ENCODE assay signal across 10 cellular contexts in the genomic region with DNA sequence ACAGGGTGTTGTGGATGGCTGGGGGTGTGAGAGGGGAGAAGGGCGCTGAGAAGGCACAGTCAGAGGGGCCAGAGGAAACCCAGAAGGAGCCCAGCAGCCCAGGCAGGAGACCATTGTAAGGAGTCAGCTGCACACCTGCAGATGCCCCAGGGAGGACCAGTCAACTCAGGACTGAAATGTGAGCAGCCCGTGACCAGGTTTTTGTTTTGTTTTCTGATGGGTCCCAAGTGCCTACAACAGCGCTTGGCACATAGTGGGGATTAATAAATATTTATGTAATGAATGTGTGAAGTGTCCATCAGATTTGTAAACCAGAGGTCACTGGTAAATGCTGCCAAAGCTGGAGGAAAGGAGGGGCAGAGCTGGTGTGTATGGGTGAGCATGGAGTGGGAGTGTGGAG. TPM values are rescaled to one million over a fixed set of nuclear protein-coding genes. Genes with fewer than 3 reads are reported as not detected.
DNase-seq lines count a peak whose midpoint lies in the region; ATAC-seq and TF ChIP-seq lines count a peak whose summit lies in the region.
"Had no signal": no experiment of that assay in that cellular context is flagged by ENCODE, and none has a peak within 500 bp of the region (broad histone marks: within the 10 kb centered on the region; RNA-seq: fewer than 3 reads in every experiment).

No MANE protein-coding gene starts in this region.

- TF ChIP-seq CTCF in omental fat pad (IDR thresholded peaks at IDR 0.05): no peak
- TF ChIP-seq CTCF in stomach (IDR thresholded peaks at IDR 0.05): no peak

- WGBS in stomach, 5 donors: 72 to 92% (median 85%) methylated on average over 3 of the region's 3 CpGs

- H3K4me1 Mint-ChIP-seq in stimulated activated effector memory CD8-positive, alpha-beta T cell treated with anti-CD3 and anti-CD28 coated beads, Interleukin-12 subunit alpha, Interleukin-12 subunit beta, amount 100 ng/mL, for 72 hours: peaks cover 57% of the 10 kb centered on the region

- H3K36me3 Mint-ChIP-seq in stimulated activated effector memory CD8-positive, alpha-beta T cell treated with anti-CD3 and anti-CD28 coated beads, Interleukin-12 subunit alpha, Interleukin-12 subunit beta, amount 100 ng/mL, for 72 hours: peaks cover 5% of the 10 kb centered on the region

- TF ChIP-seq POLR2A in stomach (IDR thresholded peaks at IDR 0.05): no peak

- peak; percentile 84 for ATAC-seq in HG02588 (IDR thresholded peaks at IDR 0.05; ENCODE audit: unreplicated experiment)
- ATAC-seq in HG03520 (IDR thresholded peaks at IDR 0.05; ENCODE audit: unreplicated experiment): peak; percentile 75
- ATAC-seq in stimulated activated effector memory CD8-positive, alpha-beta T cell treated with anti-CD3 and anti-CD28 coated beads, Interleukin-12 subunit alpha, Interleukin-12 subunit beta, amount 100 ng/mL, for 72 hours: peak; percentile 21
- ATAC-seq in omental fat pad (ENCODE audit: low FRiP score): no peak

- H3K9me3 ChIP-seq in stomach: no peaks in the 10 kb centered on the region
- H3K9me3 ChIP-seq: esophagus muscularis mucosa had no signal

- peak overlapping the region; percentile 62 for H3K27ac Mint-ChIP-seq in stimulated activated effector memory CD8-positive, alpha-beta T cell treated with anti-CD3 and anti-CD28 coated beads, Interleukin-12 subunit alpha, Interleukin-12 subunit beta, amount 100 ng/mL, for 72 hours

- H3K27ac ChIP-seq in stomach: peak overlapping the region in 1 of 5 donors; percentile 18
- H3K27ac ChIP-seq: 22Rv1 had no signal

- intact Hi-C loops in stomach (cut with DNase I; ENCODE audit: low total_unique reads): no loop called here

- H3K36me3 ChIP-seq in stomach: no peaks in the 10 kb centered on the region
- H3K36me3 ChIP-seq: esophagus muscularis mucosa had no signal

- H3K27me3 ChIP-seq in stomach: no peaks in the 10 kb centered on the region
- H3K27me3 ChIP-seq: esophagus muscularis mucosa had no signal

- H3K9me3 Mint-ChIP-seq in stimulated activated effector memory CD8-positive, alpha-beta T cell treated with anti-CD3 and anti-CD28 coated beads, Interleukin-12 subunit alpha, Interleukin-12 subunit beta, amount 100 ng/mL, for 72 hours: no peaks in the 10 kb centered on the region

- no peak for TF ChIP-seq EP300 in stomach (IDR thresholded peaks at IDR 0.05)

- peaks cover 60 to 98% (median 85%) of the 10 kb centered on the region in 4 donors for H3K4me1 ChIP-seq in stomach

- H3K4me3 ChIP-seq in stomach: no peak overlapping the region
- H3K4me3 ChIP-seq: esophagus muscularis mucosa had no signal

- DNase-seq in DMS79 treated with DMSO at 0.1 percent for 48 hours (lab: John Stamatoyannopoulos, UW): peak; percentile 27
- DNase-seq in DMS79 (lab: John Stamatoyannopoulos, UW): no peak
- DNase-seq in stimulated activated effector memory CD8-positive, alpha-beta T cell treated with anti-CD3 and anti-CD28 coated beads, Interleukin-12 subunit alpha, Interleukin-12 subunit beta, amount 100 ng/mL, for 72 hours (ENCODE audit: low spot score in 2 of 2): no peak
- DNase-seq in NCI-H1694 (lab: John Stamatoyannopoulos, UW): no peak
- DNase-seq in omental fat pad (ENCODE audit: low spot score): no peak
- DNase-seq in stomach: no peak

- H3K4me3 Mint-ChIP-seq in stimulated activated effector memory CD8-positive, alpha-beta T cell treated with anti-CD3 and anti-CD28 coated beads, Interleukin-12 subunit alpha, Interleukin-12 subunit beta, amount 100 ng/mL, for 72 hours: no peak overlapping the region

RNA-seq across cellular contexts. Expression of gene TRAM2, which starts 30.2 kb away (rescaled TPM):
- 10 to 100 TPM; 17.8 to 29.8 (median 26.3) TPM for total RNA-seq in omental fat pad
- 10 to 100 TPM in 2 of 5 donors, 1 to 10 TPM in 3; 1.4 to 14.1 (median 6.4) TPM for total RNA-seq in stomach
- 1 to 10 TPM; 2.1 to 2.7 (median 2.1) TPM for polyA plus RNA-seq in stomach
